1 cellular context compared by ENCODE assay signal in the genomic region with DNA sequence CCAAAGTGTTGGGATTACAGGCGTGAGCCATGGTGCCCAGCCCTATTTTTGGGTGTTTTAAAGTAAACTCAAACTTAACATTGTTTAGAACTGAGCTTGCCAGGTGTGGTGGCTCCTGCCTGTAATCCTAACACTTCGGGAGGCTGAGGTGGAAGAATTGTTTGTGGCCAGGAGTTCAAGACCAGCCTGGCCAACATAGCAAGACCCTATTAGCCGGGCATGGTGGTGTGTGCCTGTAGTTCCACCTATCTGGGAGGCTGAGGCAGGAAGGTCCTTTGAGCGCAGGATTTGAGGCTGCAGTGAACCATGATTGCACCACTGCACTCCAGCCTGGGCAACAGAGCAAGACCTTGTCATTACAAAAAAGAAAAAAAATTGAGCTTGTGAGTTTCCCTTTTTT.
TF ChIP-seq lines count a peak whose summit lies in the region.

No MANE protein-coding gene starts in this region.

TF ChIP-seq in HepG2, 621 proteins besides CTCF, POLR2A, EP300 and RAD21:
- TF ChIP-seq ZNF331 (CRISPR knock-in tag; IDR thresholded peaks at IDR 0.05), result no peak
- TF ChIP-seq ZNF121 (CRISPR knock-in tag; IDR thresholded peaks at IDR 0.05), result peak; percentile 79
